16 cellular contexts compared by ENCODE assay signal in the genomic region with DNA sequence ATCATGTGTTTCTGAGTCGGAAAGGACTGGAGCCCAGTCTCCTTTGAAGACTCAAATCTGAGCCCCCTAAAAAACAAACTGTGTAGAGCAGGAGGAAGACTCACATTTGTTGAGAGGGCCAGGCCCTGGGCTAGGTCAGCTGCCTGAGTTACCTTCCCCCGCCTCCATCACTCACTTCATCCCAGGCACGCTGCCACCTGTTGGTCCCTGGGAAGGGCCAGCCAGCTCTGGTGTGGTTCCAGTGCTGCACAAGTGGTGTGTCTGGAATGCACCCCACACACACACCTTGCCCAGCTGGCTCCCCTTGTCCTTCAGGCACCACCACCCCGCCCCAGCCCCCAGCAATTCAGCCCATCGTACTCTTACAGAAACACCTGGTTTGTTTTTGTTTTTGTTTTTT. TPM values are rescaled to one million over a fixed set of nuclear protein-coding genes. Genes with fewer than 3 reads are reported as not detected.
DNase-seq lines count a peak whose midpoint lies in the region; ATAC-seq and TF ChIP-seq lines count a peak whose summit lies in the region.
"Had no signal": no experiment of that assay in that cellular context is flagged by ENCODE, and none has a peak within 500 bp of the region (broad histone marks: within the 10 kb centered on the region; RNA-seq: fewer than 3 reads in every experiment).

No MANE protein-coding gene starts in this region.

- ATAC-seq in WTC11 (peak; percentile 85), upper lobe of right lung (peak; percentile 93), HG03139 (IDR thresholded peaks at IDR 0.05; ENCODE audit: unreplicated experiment) (no peak), HG02870 (IDR thresholded peaks at IDR 0.05; ENCODE audit: unreplicated experiment) (no peak)
- ATAC-seq: activated CD8-positive, alpha-beta T cell treated with anti-CD3 and anti-CD28 coated beads, Interleukin-2, amount 10 ng/mL, durations not matched to agents 7 days and 5 days; T-helper 17 cell had no signal

- no peaks in the 10 kb centered on the region for H3K9me3 Mint-ChIP-seq in WTC11
- H3K9me3 Mint-ChIP-seq: activated naive CD4-positive, alpha-beta T cell treated with anti-CD3 and anti-CD28 coated beads for 36 hours; central memory CD8-positive, alpha-beta T cell had no signal

- DNase-seq in NCI-H510A treated with DMSO at 0.1 percent for 48 hours (lab: John Stamatoyannopoulos, UW) (peak; percentile 13), NCI-H510A (lab: John Stamatoyannopoulos, UW) (no peak), WTC11 (ENCODE audit: low spot score) (peak; percentile 45), islet precursor cell (peak; percentile 80), upper lobe of right lung (peak; percentile 92)
- no peak for DNase-seq in stimulated activated CD4-positive, alpha-beta T cell treated with anti-CD3 and anti-CD28 coated beads, Interleukin-4, amount 100 ng/mL, for 1 hour
- DNase-seq: activated CD8-positive, alpha-beta T cell treated with anti-CD3 and anti-CD28 coated beads, Interleukin-2, amount 10 ng/mL, durations not matched to agents 7 days and 5 days; activated naive CD4-positive, alpha-beta T cell treated with anti-CD3 and anti-CD28 coated beads for 36 hours; GOT3; NCI-H1417; T-helper 17 cell; tibial artery had no signal

- H3K27me3 Mint-ChIP-seq in WTC11 (ENCODE audit: low read depth) = no peaks in the 10 kb centered on the region
- H3K27me3 Mint-ChIP-seq: central memory CD8-positive, alpha-beta T cell; T-helper 17 cell had no signal

- POLR2A ChIA-PET in WTC11 (lab: Charles Lee) = no interaction called here

- peaks cover 41% of the 10 kb centered on the region for H3K36me3 Mint-ChIP-seq in WTC11

- no peak overlapping the region for H3K4me3 ChIP-seq in upper lobe of right lung
- H3K4me3 ChIP-seq: smooth muscle cell, tibial artery had no signal

- CTCF ChIA-PET in WTC11 (lab: Charles Lee) = interaction anchor here (1.1 to 1.6 kb wide), 4 partner anchors 10 to 64 kb away, joined by 3 to 5 read pairs (median 4); partner anchors contain the start of gene MMAB

- H3K27ac Mint-ChIP-seq in WTC11 = peak overlapping the region; percentile 78; the same call in 1 of the 2 replicates
- H3K27ac Mint-ChIP-seq: activated CD8-positive, alpha-beta T cell treated with anti-CD3 and anti-CD28 coated beads, Interleukin-2, amount 10 ng/mL, durations not matched to agents 7 days and 5 days; activated naive CD4-positive, alpha-beta T cell treated with anti-CD3 and anti-CD28 coated beads for 36 hours; T-helper 17 cell had no signal

- intact Hi-C loops in upper lobe of right lung (cut with DNase I) = no loop called here

- no peak overlapping the region for H3K4me3 Mint-ChIP-seq in WTC11
- H3K4me3 Mint-ChIP-seq: activated CD8-positive, alpha-beta T cell treated with anti-CD3 and anti-CD28 coated beads, Interleukin-2, amount 10 ng/mL, durations not matched to agents 7 days and 5 days; activated naive CD4-positive, alpha-beta T cell treated with anti-CD3 and anti-CD28 coated beads for 36 hours; central memory CD8-positive, alpha-beta T cell; T-helper 17 cell had no signal

- TF ChIP-seq CTCF in WTC11 (IDR thresholded peaks at IDR 0.05) (no peak), upper lobe of right lung (IDR thresholded peaks at IDR 0.05) (no peak)

- H3K9me3 ChIP-seq in upper lobe of right lung = no peaks in the 10 kb centered on the region
- H3K9me3 ChIP-seq: tibial artery had no signal

- no peaks in the 10 kb centered on the region for H3K4me1 ChIP-seq in upper lobe of right lung
- H3K4me1 ChIP-seq: tibial artery had no signal

- H3K4me1 Mint-ChIP-seq in WTC11 = no peaks in the 10 kb centered on the region
- H3K4me1 Mint-ChIP-seq: central memory CD8-positive, alpha-beta T cell; T-helper 17 cell had no signal

- no peaks in the 10 kb centered on the region for H3K27me3 ChIP-seq in upper lobe of right lung
- H3K27me3 ChIP-seq: tibial artery had no signal

- H3K36me3 ChIP-seq in upper lobe of right lung = peaks cover 48% of the 10 kb centered on the region

- no peak overlapping the region for H3K27ac ChIP-seq in upper lobe of right lung
- H3K27ac ChIP-seq: tibial artery had no signal

TF ChIP-seq in WTC11, 78 proteins besides CTCF, POLR2A, EP300 and RAD21:
- no peak for TF ChIP-seq TEAD1 (CRISPR knock-in tag; IDR thresholded peaks at IDR 0.05)

RNA-seq across cellular contexts. Expression of gene MVK, which starts 9.0 kb away (rescaled TPM):
- total RNA-seq in WTC11 (2021) (13.2 to 15.3 TPM (median 13.9 TPM) in 3 replicates), upper lobe of right lung (27.3 TPM)

RNA-seq across cellular contexts. Expression of gene MMAB, which starts 9.3 kb away (rescaled TPM):
- 22.0 to 28.7 TPM (median 27.4 TPM) in 3 replicates for total RNA-seq in WTC11 (2021)
- total RNA-seq in upper lobe of right lung = 58.0 TPM

Comparison
In these comparisons a context has a peak if more than half of its experiments do, and no peak if none do; other contexts are left out.
1. DNase-seq: peak in NCI-H510A treated with DMSO at 0.1 percent for 48 hours (single experiment), WTC11 (single experiment), islet precursor cell (single experiment) and upper lobe of right lung (single experiment); none in NCI-H510A (single experiment) and stimulated activated CD4-positive, alpha-beta T cell treated with anti-CD3 and anti-CD28 coated beads, Interleukin-4, amount 100 ng/mL, for 1 hour (single experiment).
2. ATAC-seq: peak in WTC11 (single experiment) and upper lobe of right lung (single experiment); none in HG03139 (single experiment) and HG02870 (single experiment).